In genomic region chr14:79193689-79194477, GRCh38 we compare ENCODE assay signal across 26 cellular contexts.
"Had no signal": no experiment of that assay in that cellular context is flagged by ENCODE, and none has a peak within 500 bp of the region (broad histone marks: within the 10 kb centered on the region; RNA-seq: fewer than 3 reads in every experiment).

No MANE protein-coding gene starts in this region.

- DNase-seq: islet precursor cell; left ventricle myocardium inferior; midbrain; mucosa of descending colon; naive thymus-derived CD4-positive, alpha-beta T cell; nucleus accumbens; pancreas; posterior cingulate gyrus; retina; right cardiac atrium; stimulated activated CD4-positive, alpha-beta T cell treated with anti-CD3 and anti-CD28 coated beads, Interleukin-12 subunit alpha, Interleukin-12 subunit beta, amount 100 ng/mL, for 4 hours; stimulated activated CD4-positive, alpha-beta T cell treated with anti-CD3 and anti-CD28 coated beads, Interleukin-15, amount 100 ng/mL, for 24 hours; stimulated activated CD4-positive, alpha-beta T cell treated with anti-CD3 and anti-CD28 coated beads, Interleukin-2, amount 100 ng/mL, for 24 hours; stimulated activated CD4-positive, alpha-beta T cell treated with anti-CD3 and anti-CD28 coated beads, Interleukin-4, amount 100 ng/mL, for 1 hour; stimulated activated naive B cell treated with anti-CD40 and anti-IgM and Interleukin-4, amounts not matched to agents 10 μg/mL and 1 μg/mL and 100 μg/mL, for 72 hours; stimulated activated naive CD8-positive, alpha-beta T cell treated with anti-CD3 and anti-CD28 coated beads, Interleukin-15, Interleukin-2, amounts not matched to agents 100 U/mL and 50 U/mL, for 24 hours; stomach; tibial artery; upper lobe of left lung had no signal

- H3K9me3 Mint-ChIP-seq: memory B cell had no signal

- H3K4me1 Mint-ChIP-seq: memory B cell; naive thymus-derived CD4-positive, alpha-beta T cell; stimulated activated naive B cell treated with anti-CD40 and anti-IgM and Interleukin-4, amounts not matched to agents 10 μg/mL and 1 μg/mL and 100 μg/mL, for 72 hours had no signal

- H3K36me3 Mint-ChIP-seq: memory B cell; naive thymus-derived CD4-positive, alpha-beta T cell; natural killer cell treated with Interleukin-12 subunit alpha and Interleukin-12 subunit beta and Interleukin-15 and Interleukin-18, amount 100 ng/mL, for 72 hours; stimulated activated naive B cell treated with anti-CD40 and anti-IgM and Interleukin-4, amounts not matched to agents 10 μg/mL and 1 μg/mL and 100 μg/mL, for 72 hours had no signal

- H3K27ac ChIP-seq: left ventricle myocardium inferior, pancreas, prostate gland, skin epidermis, stomach, thoracic aorta, tibial artery, upper lobe of left lung, vagina had no signal

- H3K27me3 Mint-ChIP-seq: memory B cell; naive thymus-derived CD4-positive, alpha-beta T cell; natural killer cell treated with Interleukin-12 subunit alpha and Interleukin-12 subunit beta and Interleukin-15 and Interleukin-18, amount 100 ng/mL, for 72 hours; stimulated activated naive B cell treated with anti-CD40 and anti-IgM and Interleukin-4, amounts not matched to agents 10 μg/mL and 1 μg/mL and 100 μg/mL, for 72 hours had no signal

- H3K9me3 ChIP-seq: left ventricle myocardium inferior, mucosa of descending colon, pancreas, prostate gland, stomach, thoracic aorta, tibial artery, upper lobe of left lung, vagina had no signal

- H3K4me3 ChIP-seq: left ventricle myocardium inferior, lung, mucosa of descending colon, pancreas, prostate gland, skin epidermis, stomach, thoracic aorta, tibial artery, upper lobe of left lung, vagina had no signal

- H3K36me3 ChIP-seq: left ventricle myocardium inferior, pancreas, prostate gland, stomach, thoracic aorta, tibial artery, upper lobe of left lung, vagina had no signal

- H3K27ac Mint-ChIP-seq: memory B cell; naive thymus-derived CD4-positive, alpha-beta T cell; natural killer cell treated with Interleukin-12 subunit alpha and Interleukin-12 subunit beta and Interleukin-15 and Interleukin-18, amount 100 ng/mL, for 72 hours; stimulated activated naive B cell treated with anti-CD40 and anti-IgM and Interleukin-4, amounts not matched to agents 10 μg/mL and 1 μg/mL and 100 μg/mL, for 72 hours had no signal

- H3K4me1 ChIP-seq: left ventricle myocardium inferior, pancreas, prostate gland, stomach, tibial artery, upper lobe of left lung, vagina had no signal

- H3K4me3 Mint-ChIP-seq: memory B cell; naive thymus-derived CD4-positive, alpha-beta T cell; natural killer cell treated with Interleukin-12 subunit alpha and Interleukin-12 subunit beta and Interleukin-15 and Interleukin-18, amount 100 ng/mL, for 72 hours; stimulated activated naive B cell treated with anti-CD40 and anti-IgM and Interleukin-4, amounts not matched to agents 10 μg/mL and 1 μg/mL and 100 μg/mL, for 72 hours had no signal

- H3K27me3 ChIP-seq: pancreas, stomach, tibial artery, upper lobe of left lung, vagina had no signal
